20 cellular contexts compared by ENCODE assay signal in the genomic region with DNA sequence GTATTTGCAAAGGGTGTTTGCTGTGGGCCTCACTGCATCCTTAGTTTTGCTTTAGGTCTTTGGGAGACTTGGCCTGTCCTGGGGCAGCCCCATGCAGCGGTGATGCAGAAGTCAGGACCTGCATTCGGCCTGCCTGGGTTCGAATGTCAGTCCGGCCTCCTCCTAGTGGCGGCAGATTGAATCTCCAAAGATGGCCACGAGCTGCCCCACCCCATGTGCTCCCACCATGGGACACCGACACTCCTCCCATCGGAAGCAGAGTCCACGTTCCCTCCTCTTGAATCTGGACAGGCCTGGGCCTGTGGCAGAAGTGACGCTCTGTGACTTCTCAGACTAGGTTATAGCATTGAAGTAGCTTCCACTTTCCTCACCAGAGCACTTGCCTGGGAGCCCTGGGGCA. TPM values are rescaled to one million over a fixed set of nuclear protein-coding genes. Genes with fewer than 3 reads are reported as not detected.
A peak's percentile ranks its signal among the peaks of the same experiment; 100 is the strongest.
DNase-seq lines count a peak whose midpoint lies in the region; ATAC-seq, FAIRE-seq and TF ChIP-seq lines count a peak whose summit lies in the region.
"Had no signal": no experiment of that assay in that cellular context is flagged by ENCODE, and none has a peak within 500 bp of the region (broad histone marks: within the 10 kb centered on the region; RNA-seq: fewer than 3 reads in every experiment).

No MANE protein-coding gene starts in this region.

- no peaks in the 10 kb centered on the region for H3K4me1 ChIP-seq in DOHH2 (ENCODE audit: control insufficient read depth, low read length)
- no peaks in the 10 kb centered on the region for H3K4me1 ChIP-seq in GM23338 (ENCODE audit: insufficient read depth)
- H3K4me1 ChIP-seq in K562 (replicated peaks in 1 of 2; ENCODE audit: control insufficient read depth in 2 of 2, insufficient read depth in 2 of 2, low read length in 2 of 2): peaks cover 17 to 45% of the 10 kb centered on the region in 2 experiments
- no peaks in the 10 kb centered on the region for H3K4me1 ChIP-seq in neuronal stem cell (ENCODE audit: control insufficient read depth in 2 of 2, insufficient read depth in 1 of 2, low read depth in 1 of 2, low read length in 2 of 2)

- no peaks in the 10 kb centered on the region for H3K9me3 Mint-ChIP-seq in GM23338
- H3K9me3 Mint-ChIP-seq in MCF 10A (ENCODE audit: unreplicated experiment): no peaks in the 10 kb centered on the region
- H3K9me3 Mint-ChIP-seq: CD4-positive, alpha-beta T cell had no signal

- H3K18ac ChIP-seq in neuronal stem cell (ENCODE audit: low read length): no peak overlapping the region

- in situ Hi-C loops in K562 (cut with MboI): no loop called here

- no peak overlapping the region for H2BK15ac ChIP-seq in neuronal stem cell (ENCODE audit: low read length)

- H3K36me3 ChIP-seq in DOHH2 (ENCODE audit: control insufficient read depth, low read length) (no peaks in the 10 kb centered on the region), GM23338 (ENCODE audit: insufficient read depth) (no peaks in the 10 kb centered on the region), K562 (ENCODE audit: control insufficient read depth, insufficient read depth, low read length) (no peaks in the 10 kb centered on the region), neuronal stem cell (replicated peaks in 1 of 2; ENCODE audit: control insufficient read depth in 2 of 2, insufficient read depth in 2 of 2, low read length in 2 of 2) (no peaks in the 10 kb centered on the region)
- H3K36me3 ChIP-seq: Peyer's patch had no signal

- no peak overlapping the region for H2AK5ac ChIP-seq in neuronal stem cell (ENCODE audit: low read depth, low read length)

- H3K27ac ChIP-seq in DOHH2 (ENCODE audit: low read depth, low read length) (no peak overlapping the region), GM23338 (ENCODE audit: low read depth) (no peak overlapping the region), K562 (ENCODE audit: extremely low read depth, low read depth, low read length) (no peak overlapping the region), neuronal stem cell (replicated peaks; ENCODE audit: low read length) (no peak overlapping the region)
- H3K27ac ChIP-seq: GM23248, Peyer's patch had no signal

- H3K4me1 Mint-ChIP-seq in GM23338 (no peaks in the 10 kb centered on the region; the same call in 2 of the 3 replicates), MCF 10A (ENCODE audit: insufficient read depth, unreplicated experiment) (no peaks in the 10 kb centered on the region)

- H3K36me3 Mint-ChIP-seq in GM23338 (ENCODE audit: low read depth) (no peaks in the 10 kb centered on the region; the same call in 2 of the 3 replicates), MCF 10A (ENCODE audit: insufficient read depth, unreplicated experiment) (peaks cover 7% of the 10 kb centered on the region)

- H3K27me3 Mint-ChIP-seq in GM23338 (ENCODE audit: insufficient read depth, low read depth, poor library complexity) (peaks cover 13% of the 10 kb centered on the region), MCF 10A (ENCODE audit: insufficient read depth, unreplicated experiment) (peaks cover 79% of the 10 kb centered on the region)

- no peak overlapping the region for H4K8ac ChIP-seq in neuronal stem cell (ENCODE audit: low read depth, low read length)

- no peak for TF ChIP-seq POLR2A in K562 (conservative IDR thresholded peaks at IDR 0.05)

- H3K23ac ChIP-seq in neuronal stem cell (ENCODE audit: low read depth, low read length, poor library complexity): no peak overlapping the region

- H3K79me2 ChIP-seq in DOHH2 (ENCODE audit: control insufficient read depth, low read length) (no peaks in the 10 kb centered on the region), GM23338 (replicated peaks; ENCODE audit: insufficient read depth) (no peaks in the 10 kb centered on the region), K562 (ENCODE audit: control insufficient read depth, insufficient read depth, low read length) (no peaks in the 10 kb centered on the region)

- 64% methylated on average over 9 of the region's 10 CpGs for WGBS in K562 (ENCODE audit: insufficient coverage, low coverage, missing lambda C conversion rate)
- WGBS in neuronal stem cell (ENCODE audit: extremely low coverage in 2 of 2, insufficient read length in 2 of 2, insufficient replicate concordance in 1 of 2), 2 donors: no CpG with 5 or more reads among the region's 10 CpGs

- H3K27ac Mint-ChIP-seq in GM23338 (no peak overlapping the region), MCF 10A (ENCODE audit: low read depth, unreplicated experiment) (no peak overlapping the region)
- H3K27ac Mint-ChIP-seq: CD4-positive, alpha-beta T cell had no signal

- H2BK12ac ChIP-seq in neuronal stem cell (ENCODE audit: low read length): peak overlapping the region; percentile 16

- BruUV-seq in K562 (replicated peaks; lab: Mats Ljungman, UMichigan): no TSS peak
- no TSS peak for BruUV-seq in MCF 10A (replicated peaks; lab: Mats Ljungman, UMichigan)

- DNase-seq in GM23338 (ENCODE audit: low spot score) (peak; percentile 58), K562 (ENCODE audit: extremely low read depth in 1 of 4, low spot score in 3 of 4) (no peak), neuronal stem cell (ENCODE audit: low spot score) (no peak), MCF 10A (ENCODE audit: unreplicated experiment) (no peak)
- DNase-seq: ACHN; Calu3; CD4-positive, alpha-beta T cell; GM23248; Kasumi-1; NCI-H1417; NCI-H1930; NCI-H2171 treated with DMSO at 0.1 percent for 48 hours; NCI-H82; Peyer's patch; SIG-M5 had no signal

- POLR2A ChIA-PET in K562 (lab: Yijun Ruan, JAX): interaction anchor here (0.6 to 2.3 kb wide), 2 partner anchors 13 to 34 kb away, joined by 3 to 34 read pairs; no protein-coding TSS in a partner anchor
- POLR2A ChIA-PET in MCF 10A (lab: Yijun Ruan, JAX): no interaction called here

- H3K9ac ChIP-seq in K562 (ENCODE audit: insufficient read depth in 1 of 2, low read depth in 2 of 2, low read length in 2 of 2) (peak overlapping the region in 1 of 2 experiments; percentile 3; a peak in 1 of 4 replicates), neuronal stem cell (ENCODE audit: low read depth, low read length, poor library complexity) (no peak overlapping the region)
- H3K9ac ChIP-seq: GM23248 had no signal

- H3K4me2 ChIP-seq in DOHH2 (ENCODE audit: low read length) (no peak overlapping the region), GM23338 (no peak overlapping the region), K562 (ENCODE audit: insufficient read depth, low read length) (no peak overlapping the region), neuronal stem cell (ENCODE audit: insufficient read depth, low read length, poor library complexity, severe bottlenecking) (no peak overlapping the region)

- no peaks in the 10 kb centered on the region for H3F3A ChIP-seq in DOHH2 (ENCODE audit: control insufficient read depth, insufficient read depth)
- no peaks in the 10 kb centered on the region for H3F3A ChIP-seq in GM23338 (replicated peaks; ENCODE audit: low read depth)

- H2BK120ac ChIP-seq in neuronal stem cell (ENCODE audit: low read depth, low read length): no peak overlapping the region

- TF ChIP-seq CTCF in DOHH2 (IDR thresholded peaks at IDR 0.05; ENCODE audit: low read depth, low read length, poor library complexity, severe bottlenecking) (peak; percentile 26), GM23338 (conservative IDR thresholded peaks at IDR 0.05; ENCODE audit: low read depth in 2 of 2) (peak; percentile 36 to 46), K562 (IDR thresholded peaks at IDR 0.05 in 2 of 3, conservative IDR thresholded peaks at IDR 0.05 in 1 of 3; ENCODE audit: insufficient read depth in 2 of 3, low read depth in 1 of 3, low read length in 3 of 3) (peak in 2 of 3 experiments; percentile 23 to 31; a peak in 1 of 6 replicates), MCF 10A (IDR thresholded peaks at IDR 0.05; ENCODE audit: unreplicated experiment) (no peak)

- H4K20me1 ChIP-seq in DOHH2 (ENCODE audit: control insufficient read depth, insufficient read depth, low read depth, low read length): no peaks in the 10 kb centered on the region
- no peaks in the 10 kb centered on the region for H4K20me1 ChIP-seq in GM23338 (replicated peaks; ENCODE audit: insufficient read depth)
- no peaks in the 10 kb centered on the region for H4K20me1 ChIP-seq in K562 (replicated peaks; ENCODE audit: control insufficient read depth, insufficient read depth, low read length)

- intact Hi-C loops in K562 (cut with micrococcal nuclease): no loop called here
- intact Hi-C loops in MCF 10A (cut with micrococcal nuclease): no loop called here

- no peak overlapping the region for H3K4me3 Mint-ChIP-seq in GM23338
- H3K4me3 Mint-ChIP-seq in MCF 10A (ENCODE audit: unreplicated experiment): no peak overlapping the region
- H3K4me3 Mint-ChIP-seq: CD4-positive, alpha-beta T cell had no signal

- TF ChIP-seq RAD21 in K562 (CRISPR knock-in tag; conservative IDR thresholded peaks at IDR 0.05 in 1 of 2, IDR thresholded peaks at IDR 0.05 in 1 of 2): no peak

- no peak for FAIRE-seq in K562 (lab: Jason Lieb, UNC)

- ATAC-seq in GM23338: peak; percentile 75
- ATAC-seq in K562: peak; percentile 26
- ATAC-seq in HG03457 (IDR thresholded peaks at IDR 0.05; ENCODE audit: unreplicated experiment): no peak
- ATAC-seq in GM19023 (IDR thresholded peaks at IDR 0.05; ENCODE audit: unreplicated experiment): no peak

- peak overlapping the region; percentile 82 for H2BK5ac ChIP-seq in neuronal stem cell (ENCODE audit: low read length)

- H3K27me3 ChIP-seq in DOHH2 (ENCODE audit: control insufficient read depth, low read length) (peaks cover 28% of the 10 kb centered on the region), GM23338 (ENCODE audit: insufficient read depth) (no peaks in the 10 kb centered on the region), K562 (ENCODE audit: control insufficient read depth in 2 of 2, insufficient read depth in 2 of 2, low read length in 2 of 2) (no peaks in the 10 kb centered on the region), neuronal stem cell (ENCODE audit: control insufficient read depth in 3 of 3, insufficient read depth in 3 of 3, low read depth in 1 of 3, low read length in 3 of 3) (peaks cover 0 to 18% (median 0%) of the 10 kb centered on the region in 3 experiments)
- H3K27me3 ChIP-seq: Peyer's patch had no signal

- H3K9me2 ChIP-seq in DOHH2 (replicated peaks; ENCODE audit: control insufficient read depth, low read length): no peaks in the 10 kb centered on the region
- no peaks in the 10 kb centered on the region for H3K9me2 ChIP-seq in GM23338 (ENCODE audit: insufficient read depth)

- CTCF ChIA-PET in K562 (lab: Yijun Ruan, JAX; ENCODE audit: low intra/inter-chr PET ratio): no interaction called here
- CTCF ChIA-PET in MCF 10A (lab: Yijun Ruan, JAX): no interaction called here

- H3K14ac ChIP-seq in neuronal stem cell (ENCODE audit: low read length): no peak overlapping the region

- no peak overlapping the region for H3K4me3 ChIP-seq in DOHH2 (ENCODE audit: low read length)
- no peak overlapping the region for H3K4me3 ChIP-seq in GM23338
- H3K4me3 ChIP-seq in K562: no peak overlapping the region
- no peak overlapping the region for H3K4me3 ChIP-seq in neuronal stem cell (ENCODE audit: low read length in 2 of 2)
- H3K4me3 ChIP-seq: GM23248, Peyer's patch had no signal

- H3K79me1 ChIP-seq in neuronal stem cell (ENCODE audit: low read depth, low read length): peaks cover 3% of the 10 kb centered on the region

- H2AFZ ChIP-seq in GM23338 (peak overlapping the region; percentile 78), K562 (ENCODE audit: low read depth, low read length) (peak overlapping the region; percentile 57), neuronal stem cell (ENCODE audit: low read length) (no peak overlapping the region)
- H2AFZ ChIP-seq: GM23248 had no signal

- no peak overlapping the region for H4K91ac ChIP-seq in neuronal stem cell (ENCODE audit: low read depth, low read length, poor library complexity)

- H3K9me3 ChIP-seq in DOHH2 (ENCODE audit: control insufficient read depth, insufficient read depth, low read length): no peaks in the 10 kb centered on the region
- no peaks in the 10 kb centered on the region for H3K9me3 ChIP-seq in K562 (replicated peaks; ENCODE audit: control insufficient read depth, insufficient read depth, low read depth, low read length)
- no peaks in the 10 kb centered on the region for H3K9me3 ChIP-seq in neuronal stem cell (replicated peaks in 1 of 2; ENCODE audit: control insufficient read depth in 2 of 2, insufficient read depth in 1 of 2, low read depth in 1 of 2, low read length in 2 of 2)
- H3K9me3 ChIP-seq: Peyer's patch had no signal

- TF ChIP-seq EP300 in K562 (IDR thresholded peaks at IDR 0.05; ENCODE audit: low read length): no peak

- H3K4ac ChIP-seq in neuronal stem cell (ENCODE audit: low read length): no peak overlapping the region

- H3K9me1 ChIP-seq in K562 (ENCODE audit: control insufficient read depth, insufficient read depth, low read length): no peaks in the 10 kb centered on the region

RNA-seq across cellular contexts. Expression of a gene that starts 16.3 kb away (rescaled TPM):
- not detected in 2 replicates for total RNA-seq in GM23338 (2014; rRNA removed; shearing (Covaris generic))
- polyA plus RNA-seq in GM23338 (2016; fragmentation: Nextera tagmentation; extraction: Ambion mirVana) (0.95 and 1.1 TPM in 2 replicates), K562 (2011; rRNA removed) (not detected in 2 replicates), K562 (2014; fragmentation: Illumina TruSeq; extraction: Trizol) (not detected in 2 replicates), K562 (2014; fragmentation: Nextera tagmentation; extraction: Ambion mirVana) (not detected), K562 (2014; rRNA removed) (not detected in 2 replicates)
- not detected in 2 replicates for total RNA-seq in K562 (2011; cell fraction: chromatin; rRNA removed; ENCODE audit: low replicate concordance)
- total RNA-seq in K562 (2011; cell fraction: nucleolus; rRNA removed): not detected in 2 replicates
- total RNA-seq in K562 (2011; cell fraction: nucleoplasm; rRNA removed): not detected in 2 replicates
- total RNA-seq in K562 (2014; rRNA removed) (not detected in 2 replicates), K562 (2014; rRNA removed; fragmentation: Illumina TruSeq; extraction: Trizol) (not detected in 2 replicates), K562 (2015; rRNA removed; fragmentation: Illumina TruSeq; extraction: Trizol) (not detected in 2 replicates), K562 (2021) (not detected in 2 replicates), MCF 10A (2022) (not detected in 2 replicates)
- not detected in 2 replicates for polyA plus RNA-seq in K562 (2011; cell fraction: cytosol; rRNA removed)
- not detected in 2 replicates for polyA plus RNA-seq in K562 (2011; cell fraction: nucleus; rRNA removed)
- polyA plus RNA-seq in K562 (2012): not detected in 2 replicates
- polyA minus RNA-seq in K562 (2011; rRNA and poly(A)+ RNA removed): not detected in 2 replicates
- not detected in 2 replicates for polyA minus RNA-seq in K562 (2011; cell fraction: cytosol; rRNA and poly(A)+ RNA removed)
- not detected in 2 replicates for polyA minus RNA-seq in K562 (2011; cell fraction: nucleus; rRNA and poly(A)+ RNA removed)
- 5.4 TPM for polyA plus RNA-seq in neuronal stem cell (2013, experiment 1 of 2)
- polyA plus RNA-seq in neuronal stem cell (2013, experiment 2 of 2): 5.2 TPM
- total RNA-seq: Calu3; CD4-positive, alpha-beta T cell; G401; GM23248; NCI-H460; Peyer's patch had no signal
- polyA plus RNA-seq: GM23248 had no signal

RNA-seq across cellular contexts. Expression of a gene that starts 27.5 kb away (rescaled TPM):
- not detected in 2 replicates for total RNA-seq in GM23338 (2014; rRNA removed; shearing (Covaris generic))
- polyA plus RNA-seq in GM23338 (2016; fragmentation: Nextera tagmentation; extraction: Ambion mirVana): 0.29 TPM in 1 of 2 replicates, not detected in the other
- total RNA-seq in K562 (2011; cell fraction: chromatin; rRNA removed; ENCODE audit: low replicate concordance): not detected in 2 replicates
- not detected in 2 replicates for total RNA-seq in K562 (2011; cell fraction: nucleolus; rRNA removed)
- not detected in 2 replicates for total RNA-seq in K562 (2011; cell fraction: nucleoplasm; rRNA removed)
- not detected in 2 replicates for total RNA-seq in K562 (2014; rRNA removed)
- not detected in 2 replicates for total RNA-seq in K562 (2014; rRNA removed; fragmentation: Illumina TruSeq; extraction: Trizol)
- total RNA-seq in K562 (2015; rRNA removed; fragmentation: Illumina TruSeq; extraction: Trizol): not detected in 2 replicates
- not detected in 2 replicates for total RNA-seq in K562 (2021)
- not detected in 2 replicates for polyA plus RNA-seq in K562 (2011; rRNA removed)
- polyA plus RNA-seq in K562 (2011; cell fraction: cytosol; rRNA removed): not detected in 2 replicates
- polyA plus RNA-seq in K562 (2011; cell fraction: nucleus; rRNA removed): not detected in 2 replicates
- polyA plus RNA-seq in K562 (2012): 0.37 and 0.44 TPM in 2 replicates
- not detected in 2 replicates for polyA plus RNA-seq in K562 (2014; fragmentation: Illumina TruSeq; extraction: Trizol)
- not detected for polyA plus RNA-seq in K562 (2014; fragmentation: Nextera tagmentation; extraction: Ambion mirVana)
- not detected in 2 replicates for polyA plus RNA-seq in K562 (2014; rRNA removed)
- not detected in 2 replicates for polyA minus RNA-seq in K562 (2011; rRNA and poly(A)+ RNA removed)
- polyA minus RNA-seq in K562 (2011; cell fraction: cytosol; rRNA and poly(A)+ RNA removed): not detected in 2 replicates
- polyA minus RNA-seq in K562 (2011; cell fraction: nucleus; rRNA and poly(A)+ RNA removed): not detected in 2 replicates
- polyA plus RNA-seq in neuronal stem cell (2013, experiment 1 of 2): not detected
- not detected for polyA plus RNA-seq in neuronal stem cell (2013, experiment 2 of 2)
- not detected in 2 replicates for total RNA-seq in MCF 10A (2022)
- total RNA-seq: Calu3; CD4-positive, alpha-beta T cell; G401; GM23248; NCI-H460; Peyer's patch had no signal
- polyA plus RNA-seq: GM23248 had no signal

RNA-seq across cellular contexts. Expression of a gene that starts 51.1 kb away (rescaled TPM):
- total RNA-seq in GM23338 (2014; rRNA removed; shearing (Covaris generic)): 77.8 and 83.2 TPM in 2 replicates
- polyA plus RNA-seq in GM23338 (2016; fragmentation: Nextera tagmentation; extraction: Ambion mirVana): 15.7 and 19.4 TPM in 2 replicates
- 23.5 and 87.3 TPM in 2 replicates for total RNA-seq in K562 (2011; cell fraction: chromatin; rRNA removed; ENCODE audit: low replicate concordance)
- 116 and 137 TPM in 2 replicates for total RNA-seq in K562 (2011; cell fraction: nucleolus; rRNA removed)
- 76.4 and 80.1 TPM in 2 replicates for total RNA-seq in K562 (2011; cell fraction: nucleoplasm; rRNA removed)
- total RNA-seq in K562 (2014; rRNA removed): 55.0 and 62.5 TPM in 2 replicates
- 10.8 and 12.9 TPM in 2 replicates for total RNA-seq in K562 (2014; rRNA removed; fragmentation: Illumina TruSeq; extraction: Trizol)
- 36.8 TPM in 2 replicates for total RNA-seq in K562 (2015; rRNA removed; fragmentation: Illumina TruSeq; extraction: Trizol)
- total RNA-seq in K562 (2021): 57.1 and 57.6 TPM in 2 replicates
- polyA plus RNA-seq in K562 (2011; rRNA removed): 38.8 and 61.3 TPM in 2 replicates
- polyA plus RNA-seq in K562 (2011; cell fraction: cytosol; rRNA removed): 106 and 197 TPM in 2 replicates
- polyA plus RNA-seq in K562 (2011; cell fraction: nucleus; rRNA removed): 47.0 and 58.8 TPM in 2 replicates
- polyA plus RNA-seq in K562 (2012): 35.0 and 51.2 TPM in 2 replicates
- 21.8 and 34.4 TPM in 2 replicates for polyA plus RNA-seq in K562 (2014; fragmentation: Illumina TruSeq; extraction: Trizol)
- polyA plus RNA-seq in K562 (2014; fragmentation: Nextera tagmentation; extraction: Ambion mirVana): 1 to 10 TPM; 2.2 to 3.0 TPM
- 50.7 and 56.7 TPM in 2 replicates for polyA plus RNA-seq in K562 (2014; rRNA removed)
- polyA minus RNA-seq in K562 (2011; rRNA and poly(A)+ RNA removed): 23.2 and 34.4 TPM in 2 replicates
- polyA minus RNA-seq in K562 (2011; cell fraction: cytosol; rRNA and poly(A)+ RNA removed): 47.3 and 62.2 TPM in 2 replicates
- 14.8 and 25.5 TPM in 2 replicates for polyA minus RNA-seq in K562 (2011; cell fraction: nucleus; rRNA and poly(A)+ RNA removed)
- polyA plus RNA-seq in neuronal stem cell (2013, experiment 1 of 2): 25.3 TPM
- polyA plus RNA-seq in neuronal stem cell (2013, experiment 2 of 2): 24.8 TPM
- 20.4 and 24.3 TPM in 2 replicates for total RNA-seq in MCF 10A (2022)

RNA-seq across cellular contexts. Expression of a gene that starts 59.4 kb away (rescaled TPM):
- 56.3 and 62.9 TPM in 2 replicates for total RNA-seq in GM23338 (2014; rRNA removed; shearing (Covaris generic))
- polyA plus RNA-seq in GM23338 (2016; fragmentation: Nextera tagmentation; extraction: Ambion mirVana): 22.4 and 23.3 TPM in 2 replicates
- 140 and 357 TPM in 2 replicates for total RNA-seq in K562 (2011; cell fraction: chromatin; rRNA removed; ENCODE audit: low replicate concordance)
- 408 and 448 TPM in 2 replicates for total RNA-seq in K562 (2011; cell fraction: nucleolus; rRNA removed)
- total RNA-seq in K562 (2011; cell fraction: nucleoplasm; rRNA removed): 258 and 294 TPM in 2 replicates
- total RNA-seq in K562 (2014; rRNA removed): 58.5 and 81.4 TPM in 2 replicates
- 30.7 and 41.6 TPM in 2 replicates for total RNA-seq in K562 (2014; rRNA removed; fragmentation: Illumina TruSeq; extraction: Trizol)
- 49.6 and 51.6 TPM in 2 replicates for total RNA-seq in K562 (2015; rRNA removed; fragmentation: Illumina TruSeq; extraction: Trizol)
- total RNA-seq in K562 (2021): 90.8 and 92.9 TPM in 2 replicates
- polyA plus RNA-seq in K562 (2011; rRNA removed): 80.2 and 156 TPM in 2 replicates
- 160 and 179 TPM in 2 replicates for polyA plus RNA-seq in K562 (2011; cell fraction: cytosol; rRNA removed)
- polyA plus RNA-seq in K562 (2011; cell fraction: nucleus; rRNA removed): 178 and 231 TPM in 2 replicates
- polyA plus RNA-seq in K562 (2012): 112 and 129 TPM in 2 replicates
- 76.9 and 83.7 TPM in 2 replicates for polyA plus RNA-seq in K562 (2014; fragmentation: Illumina TruSeq; extraction: Trizol)
- polyA plus RNA-seq in K562 (2014; fragmentation: Nextera tagmentation; extraction: Ambion mirVana): 10 to 100 TPM; 16.6 to 27.1 TPM
- polyA plus RNA-seq in K562 (2014; rRNA removed): 52.7 and 70.2 TPM in 2 replicates
- 77.2 and 82.6 TPM in 2 replicates for polyA minus RNA-seq in K562 (2011; rRNA and poly(A)+ RNA removed)
- polyA minus RNA-seq in K562 (2011; cell fraction: cytosol; rRNA and poly(A)+ RNA removed): 127 and 153 TPM in 2 replicates
- 55.1 and 85.3 TPM in 2 replicates for polyA minus RNA-seq in K562 (2011; cell fraction: nucleus; rRNA and poly(A)+ RNA removed)
- polyA plus RNA-seq in neuronal stem cell (2013, experiment 1 of 2): 32.4 TPM
- 31.9 TPM for polyA plus RNA-seq in neuronal stem cell (2013, experiment 2 of 2)
- total RNA-seq in MCF 10A (2022): 47.2 and 48.2 TPM in 2 replicates

Comparison
In these comparisons a context has a peak if more than half of its experiments do, and no peak if none do; other contexts are left out.
1. ATAC-seq: peak in GM23338 (single experiment) and K562 (single experiment); none in HG03457 (single experiment) and GM19023 (single experiment).